In genomic region chr4:140252742-140253555, GRCh38 we compare ENCODE assay signal across 8 cellular contexts.
DNase-seq lines count a peak whose midpoint lies in the region; ATAC-seq and TF ChIP-seq lines count a peak whose summit lies in the region.

No MANE protein-coding gene starts in this region.

- H3K36me3 ChIP-seq in colonic mucosa, result no peaks in the 10 kb centered on the region

- H3K9me3 ChIP-seq in colonic mucosa, result no peaks in the 10 kb centered on the region

- TF ChIP-seq CTCF in GM12865 (IDR thresholded peaks at IDR 0.05; ENCODE audit: insufficient read depth, low read depth, low read length, missing control alignments), result peak; percentile 85
- TF ChIP-seq CTCF in colonic mucosa (IDR thresholded peaks at IDR 0.05), result peak; percentile 94

- ATAC-seq in HG02885 (IDR thresholded peaks at IDR 0.05; ENCODE audit: poor library complexity, unreplicated experiment) (peak; percentile 70), left colon (peak; percentile 88), GM18873 (IDR thresholded peaks at IDR 0.05; ENCODE audit: low FRiP score, unreplicated experiment) (no peak)

- DNase-seq in GM12865 (ENCODE audit: low read depth) (peak; percentile 40), NCI-H2196 treated with DMSO at 0.1 percent for 48 hours (lab: John Stamatoyannopoulos, UW; ENCODE audit: unreplicated experiment) (peak; percentile 34), colonic mucosa (peak; percentile 81), left colon (peak; percentile 72 to 80)
- DNase-seq in activated CD4-positive, alpha-beta T cell treated with anti-CD3 and anti-CD28 coated beads for 48 hours, result peak; percentile 69
- peak; percentile 20 to 43 (median 39) for DNase-seq in stimulated activated CD4-positive, alpha-beta T cell treated with anti-CD3 and anti-CD28 coated beads, Interleukin-1b, Interleukin-23, amount 100 ng/mL, for 24 hours (ENCODE audit: low read depth in 4 of 4, low spot score in 1 of 4)

- H3K9ac ChIP-seq in colonic mucosa (ENCODE audit: low read depth in 2 of 2, low read length in 2 of 2), result peak overlapping the region; percentile 53 to 83

- H3K27me3 ChIP-seq in colonic mucosa, result no peaks in the 10 kb centered on the region

- H3K4me3 ChIP-seq in GM12865 (ENCODE audit: low read depth, low read length), result peak overlapping the region; percentile 39
- peak overlapping the region; percentile 62 for H3K4me3 ChIP-seq in colonic mucosa

- intact Hi-C loops in colonic mucosa (cut with DNase I) (loop anchor here (5.0 to 10.0 kb wide), 5 partner anchors 101 to 598 kb away; partner anchors contain the start of gene MAML3), left colon (cut with DNase I, micrococcal nuclease) (loop anchor here (5.0 to 10.0 kb wide), 6 partner anchors 96 to 588 kb away; partner anchors contain the start of genes MAML3 (in 1 of the 2) and MGST2 (in 1 of the 2))

- no peaks in the 10 kb centered on the region for H3K4me1 ChIP-seq in colonic mucosa

- H3K27ac ChIP-seq in colonic mucosa, result peak overlapping the region; percentile 79
